In genomic region chr1:162298266-162298665, GRCh38 we compare ENCODE assay signal across 23 cellular contexts.
A peak's percentile ranks its signal among the peaks of the same experiment; 100 is the strongest.
DNase-seq lines count a peak whose midpoint lies in the region; ATAC-seq and TF ChIP-seq lines count a peak whose summit lies in the region.
"Had no signal": no experiment of that assay in that cellular context is flagged by ENCODE, and none has a peak within 500 bp of the region (broad histone marks: within the 10 kb centered on the region; RNA-seq: fewer than 3 reads in every experiment).

No MANE protein-coding gene starts in this region.

- H3K4ac ChIP-seq in neuronal stem cell (ENCODE audit: low read length), result no peak overlapping the region

- H3K14ac ChIP-seq in neuronal stem cell (ENCODE audit: low read length), result no peak overlapping the region

- no peak overlapping the region for H3K18ac ChIP-seq in neuronal stem cell (ENCODE audit: low read length)

- TF ChIP-seq CTCF in A673 (conservative IDR thresholded peaks at IDR 0.05; ENCODE audit: low read depth, low read length), result no peak
- no peak for TF ChIP-seq CTCF in WTC11 (IDR thresholded peaks at IDR 0.05)

- no peaks in the 10 kb centered on the region for H3K79me1 ChIP-seq in neuronal stem cell (ENCODE audit: low read depth, low read length)

- peak overlapping the region; percentile 7 for H3K9ac ChIP-seq in SK-N-MC (ENCODE audit: insufficient read length)
- H3K9ac ChIP-seq in neuronal stem cell (ENCODE audit: low read depth, low read length, poor library complexity), result no peak overlapping the region
- H3K9ac ChIP-seq: BLaER1 had no signal

- no peak overlapping the region for H2BK12ac ChIP-seq in neuronal stem cell (ENCODE audit: low read length)

- no peaks in the 10 kb centered on the region for H3K36me3 Mint-ChIP-seq in WTC11
- H3K36me3 Mint-ChIP-seq: CD14-positive monocyte; CD4-positive, alpha-beta memory T cell; CD4-positive, CD25-positive, alpha-beta regulatory T cell; CD8-positive, alpha-beta memory T cell had no signal

- H3K27me3 Mint-ChIP-seq in WTC11 (ENCODE audit: low read depth), result no peaks in the 10 kb centered on the region

- POLR2A ChIA-PET in A673 (lab: Charles Lee; ENCODE audit: low non-redundant PET) (no interaction called here), WTC11 (lab: Charles Lee) (no interaction called here)

- WGBS in neuronal stem cell (ENCODE audit: extremely low coverage in 2 of 2, insufficient read length in 2 of 2, insufficient replicate concordance in 1 of 2), 2 donors, result no CpG with 5 or more reads among the region's 2 CpGs

- intact Hi-C loops in A673 (cut with micrococcal nuclease; ENCODE audit: unreplicated experiment), result loop anchor here (10.0 kb wide), 1 partner anchor 207 kb away; no protein-coding TSS in a partner anchor

- H2BK120ac ChIP-seq in neuronal stem cell (ENCODE audit: low read depth, low read length), result no peak overlapping the region

- H3K27me3 ChIP-seq in A673 (replicated peaks; ENCODE audit: insufficient read depth, low read depth, low read length, poor library complexity) (no peaks in the 10 kb centered on the region), neuronal stem cell (ENCODE audit: control insufficient read depth in 3 of 3, insufficient read depth in 3 of 3, low read depth in 1 of 3, low read length in 3 of 3) (no peaks in the 10 kb centered on the region)
- H3K27me3 ChIP-seq: BE2C, BLaER1 had no signal

- no peak overlapping the region for H3K4me3 Mint-ChIP-seq in WTC11
- H3K4me3 Mint-ChIP-seq: CD14-positive monocyte; CD4-positive, alpha-beta memory T cell; CD4-positive, CD25-positive, alpha-beta regulatory T cell; CD8-positive, alpha-beta memory T cell had no signal

- no peaks in the 10 kb centered on the region for H3K9me3 ChIP-seq in A673 (ENCODE audit: low read depth, low read length, poor library complexity, severe bottlenecking)
- H3K9me3 ChIP-seq in SK-N-MC (ENCODE audit: low read depth, low read length), result no peaks in the 10 kb centered on the region
- H3K9me3 ChIP-seq in neuronal stem cell (replicated peaks in 1 of 2; ENCODE audit: control insufficient read depth in 2 of 2, insufficient read depth in 1 of 2, low read depth in 1 of 2, low read length in 2 of 2), result no peaks in the 10 kb centered on the region
- H3K9me3 ChIP-seq: A549, BE2C, BLaER1 had no signal

- H3K4me1 ChIP-seq in A673 (ENCODE audit: insufficient read depth, low read length, poor library complexity, severe bottlenecking), result peaks cover 65% of the 10 kb centered on the region
- peaks cover 7 to 11% of the 10 kb centered on the region in 2 donors for H3K4me1 ChIP-seq in neuronal stem cell (ENCODE audit: control insufficient read depth in 2 of 2, insufficient read depth in 1 of 2, low read depth in 1 of 2, low read length in 2 of 2)
- H3K4me1 ChIP-seq: A549, BE2C had no signal

- CTCF ChIA-PET in A673 (lab: Charles Lee), result no interaction called here
- CTCF ChIA-PET in WTC11 (lab: Charles Lee), result no interaction called here

- no peaks in the 10 kb centered on the region for H3K9me3 Mint-ChIP-seq in WTC11

- no TSS peak for BruUV-seq in A673 (replicated peaks; lab: Mats Ljungman, UMichigan)

- no peak overlapping the region for H3K23ac ChIP-seq in neuronal stem cell (ENCODE audit: low read depth, low read length, poor library complexity)

- H3K4me3 ChIP-seq in A673 (ENCODE audit: low read depth, low read length, poor library complexity, severe bottlenecking), result no peak overlapping the region
- no peak overlapping the region for H3K4me3 ChIP-seq in SK-N-MC
- no peak overlapping the region for H3K4me3 ChIP-seq in neuronal stem cell (ENCODE audit: low read length in 2 of 2)
- H3K4me3 ChIP-seq: A549, BLaER1, GM12878 had no signal

- H3K36me3 ChIP-seq in A673 (ENCODE audit: insufficient read depth, low read length, poor library complexity, severe bottlenecking) (no peaks in the 10 kb centered on the region), SK-N-MC (ENCODE audit: insufficient read depth, low read length) (peaks cover 11% of the 10 kb centered on the region), neuronal stem cell (replicated peaks in 1 of 2; ENCODE audit: control insufficient read depth in 2 of 2, insufficient read depth in 2 of 2, low read length in 2 of 2) (no peaks in the 10 kb centered on the region)
- H3K36me3 ChIP-seq: BE2C, BLaER1 had no signal

- H2AK5ac ChIP-seq in neuronal stem cell (ENCODE audit: low read depth, low read length), result peak overlapping the region; percentile 34

- no peak overlapping the region for H3K27ac Mint-ChIP-seq in WTC11
- H3K27ac Mint-ChIP-seq: CD14-positive monocyte; CD4-positive, alpha-beta memory T cell; CD4-positive, CD25-positive, alpha-beta regulatory T cell had no signal

- peaks cover 23% of the 10 kb centered on the region for H3K4me1 Mint-ChIP-seq in WTC11
- H3K4me1 Mint-ChIP-seq: CD4-positive, alpha-beta memory T cell; CD4-positive, CD25-positive, alpha-beta regulatory T cell; CD8-positive, alpha-beta memory T cell had no signal

- DNase-seq in A673 (ENCODE audit: low spot score) (no peak), SK-N-MC (ENCODE audit: low read depth, low spot score) (no peak), neuronal stem cell (ENCODE audit: low spot score) (no peak), mesenteric fat pad (ENCODE audit: low spot score) (no peak), NCI-H2081 (lab: John Stamatoyannopoulos, UW) (no peak), WTC11 (ENCODE audit: low spot score) (no peak)
- DNase-seq: ACHN; BE2C; CD4-positive, alpha-beta memory T cell; CD4-positive, CD25-positive, alpha-beta regulatory T cell; CD8-positive, alpha-beta memory T cell; COR-L47; DMS 273 treated with DMSO at 0.1 percent for 48 hours; DMS153; DMS53; DMS79; DND-41; GDM1 had no signal

- ATAC-seq in WTC11, result no peak
- ATAC-seq: A549, GM12878 had no signal

- H2BK15ac ChIP-seq in neuronal stem cell (ENCODE audit: low read length), result no peak overlapping the region

- H3K27ac ChIP-seq in A673 (ENCODE audit: low read depth, low read length, poor library complexity, severe bottlenecking), result peak overlapping the region; percentile 17
- H3K27ac ChIP-seq in SK-N-MC, result peak overlapping the region; percentile 75
- H3K27ac ChIP-seq in neuronal stem cell (replicated peaks; ENCODE audit: low read length), result no peak overlapping the region
- H3K27ac ChIP-seq: 22Rv1, A549, BLaER1 had no signal

- H3K4me2 ChIP-seq in neuronal stem cell (ENCODE audit: insufficient read depth, low read length, poor library complexity, severe bottlenecking), result no peak overlapping the region
- H3K4me2 ChIP-seq: A549, BLaER1 had no signal

- no peak overlapping the region for H4K8ac ChIP-seq in neuronal stem cell (ENCODE audit: low read depth, low read length)

- H2AFZ ChIP-seq in neuronal stem cell (ENCODE audit: low read length), result no peak overlapping the region

- H2BK5ac ChIP-seq in neuronal stem cell (ENCODE audit: low read length), result no peak overlapping the region

- peak overlapping the region; percentile 68 for H4K91ac ChIP-seq in neuronal stem cell (ENCODE audit: low read depth, low read length, poor library complexity)

TF ChIP-seq in WTC11, 78 proteins besides CTCF, POLR2A, EP300 and RAD21 (continues in another document):
- TF ChIP-seq ATF3 (CRISPR knock-in tag; conservative IDR thresholded peaks at IDR 0.05), result no peak
- TF ChIP-seq TP53 (CRISPR knock-in tag; IDR thresholded peaks at IDR 0.05), result no peak
- no peak for TF ChIP-seq SMAD4 (CRISPR knock-in tag; IDR thresholded peaks at IDR 0.05)
- no peak for TF ChIP-seq RELA (CRISPR knock-in tag; IDR thresholded peaks at IDR 0.05; ENCODE audit: borderline replicate concordance)
- no peak for TF ChIP-seq TEAD4 (CRISPR knock-in tag; IDR thresholded peaks at IDR 0.05)
- TF ChIP-seq NFE2L1 (CRISPR knock-in tag; IDR thresholded peaks at IDR 0.05), result no peak
- no peak for TF ChIP-seq NR3C1 (CRISPR knock-in tag; conservative IDR thresholded peaks at IDR 0.05; ENCODE audit: low read depth)
- no peak for TF ChIP-seq TCF7 (CRISPR knock-in tag; IDR thresholded peaks at IDR 0.05; ENCODE audit: low read depth)
- TF ChIP-seq E2F5 (CRISPR knock-in tag; IDR thresholded peaks at IDR 0.05), result no peak
- TF ChIP-seq ZNF425 (CRISPR knock-in tag; conservative IDR thresholded peaks at IDR 0.05), result no peak
- TF ChIP-seq NR1H2 (CRISPR knock-in tag; IDR thresholded peaks at IDR 0.05), result no peak
- TF ChIP-seq CDX4 (CRISPR knock-in tag; IDR thresholded peaks at IDR 0.05; ENCODE audit: borderline replicate concordance), result no peak
